20 cellular contexts compared by ENCODE assay signal in the genomic region with DNA sequence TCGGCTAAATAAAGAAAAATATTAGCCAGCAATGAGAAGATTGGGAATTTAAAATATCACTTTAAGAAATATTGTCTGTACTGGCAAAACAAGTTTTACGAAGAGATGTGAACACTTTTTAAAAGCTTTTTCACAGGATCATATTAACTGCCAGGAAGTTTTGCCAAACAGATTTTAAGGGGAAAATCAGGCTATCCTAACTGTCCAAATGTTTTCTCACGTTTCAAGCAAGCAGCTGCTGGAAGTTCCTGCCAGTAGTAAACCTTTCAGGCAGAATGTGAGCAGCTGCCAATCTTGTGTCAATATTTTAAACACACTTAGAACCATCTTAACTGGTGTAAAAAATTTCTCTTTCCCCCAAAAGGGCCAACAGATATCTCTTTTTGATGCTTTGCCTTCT.
"Had no signal": no experiment of that assay in that cellular context is flagged by ENCODE, and none has a peak within 500 bp of the region (broad histone marks: within the 10 kb centered on the region; RNA-seq: fewer than 3 reads in every experiment).

No MANE protein-coding gene starts in this region.

- H3K79me2 ChIP-seq: hepatocyte had no signal

- H3K4me1 ChIP-seq: breast epithelium, lower lobe of right lung, psoas muscle, spleen, transverse colon had no signal

- H3K27me3 Mint-ChIP-seq: activated CD4-positive, alpha-beta memory T cell treated with anti-CD3 and anti-CD28 coated beads for 36 hours; activated naive CD8-positive, alpha-beta T cell treated with anti-CD3 and anti-CD28 coated beads for 36 hours; naive thymus-derived CD4-positive, alpha-beta T cell had no signal

- H3K4me3 ChIP-seq: breast epithelium, hepatocyte, lower lobe of right lung, psoas muscle, spleen, transverse colon had no signal

- H3K4me1 Mint-ChIP-seq: activated naive CD8-positive, alpha-beta T cell treated with anti-CD3 and anti-CD28 coated beads for 36 hours; naive thymus-derived CD4-positive, alpha-beta T cell had no signal

- H3K9me3 ChIP-seq: breast epithelium, lower lobe of right lung, psoas muscle, spleen, transverse colon had no signal

- H3K9me3 Mint-ChIP-seq: activated naive CD8-positive, alpha-beta T cell treated with anti-CD3 and anti-CD28 coated beads for 36 hours; endodermal cell had no signal

- H2AFZ ChIP-seq: hepatocyte had no signal

- H3K36me3 ChIP-seq: breast epithelium, lower lobe of right lung, spleen, transverse colon had no signal

- H3K4me2 ChIP-seq: hepatocyte had no signal

- H3K27ac ChIP-seq: breast epithelium, hepatocyte, lower lobe of right lung, psoas muscle, spleen, transverse colon, VCaP had no signal

- H3K27me3 ChIP-seq: breast epithelium, hepatocyte, spleen, transverse colon had no signal

- H3K36me3 Mint-ChIP-seq: activated CD4-positive, alpha-beta memory T cell treated with anti-CD3 and anti-CD28 coated beads for 36 hours; activated naive CD8-positive, alpha-beta T cell treated with anti-CD3 and anti-CD28 coated beads for 36 hours; naive thymus-derived CD4-positive, alpha-beta T cell had no signal

- H3K27ac Mint-ChIP-seq: activated CD4-positive, alpha-beta memory T cell treated with anti-CD3 and anti-CD28 coated beads for 36 hours; activated naive CD8-positive, alpha-beta T cell treated with anti-CD3 and anti-CD28 coated beads for 36 hours; endodermal cell; naive thymus-derived CD4-positive, alpha-beta T cell had no signal

- DNase-seq: activated CD4-positive, alpha-beta memory T cell treated with anti-CD3 and anti-CD28 coated beads for 36 hours; activated gamma-delta T cell treated with Interleukin-2 at 50 U/mL for 16 hours; activated naive CD8-positive, alpha-beta T cell treated with anti-CD3 and anti-CD28 coated beads for 36 hours; activated T-cell treated with anti-CD3 and anti-CD28 coated beads, Interleukin-2, amount 50 U/mL, for 48 hours; anterior cingulate cortex; dermis blood vessel endothelial cell; endodermal cell; erythroblast; kidney glomerular epithelial cell; lower lobe of right lung; midbrain; naive thymus-derived CD4-positive, alpha-beta T cell; psoas muscle; spleen; stimulated activated naive CD4-positive, alpha-beta T cell; substantia nigra; transverse colon had no signal

- H3K4me3 Mint-ChIP-seq: activated CD4-positive, alpha-beta memory T cell treated with anti-CD3 and anti-CD28 coated beads for 36 hours; activated naive CD8-positive, alpha-beta T cell treated with anti-CD3 and anti-CD28 coated beads for 36 hours; endodermal cell; naive thymus-derived CD4-positive, alpha-beta T cell had no signal
